ENCODE assay signal across 16 cellular contexts in the genomic region with DNA sequence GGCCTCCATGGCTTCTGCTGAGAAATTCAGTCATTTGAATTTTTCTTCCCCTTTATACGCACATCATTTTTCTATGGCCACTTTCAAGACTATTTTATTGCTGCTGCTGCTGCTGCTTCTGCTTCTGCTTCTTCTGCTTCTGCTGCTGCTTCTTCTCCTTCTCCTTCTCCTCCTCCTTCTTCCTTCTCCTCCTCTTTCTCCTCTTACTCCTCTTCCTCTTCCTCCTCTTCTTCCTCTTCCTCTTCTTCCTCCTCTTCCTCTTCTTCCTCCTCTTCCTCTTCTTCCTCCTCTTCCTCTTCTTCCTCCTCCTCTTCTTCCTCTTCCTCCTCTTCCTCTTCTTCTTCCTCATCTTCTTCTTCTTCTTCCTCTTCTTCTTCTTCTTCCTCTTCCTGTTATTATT.
"Had no signal": no experiment of that assay in that cellular context is flagged by ENCODE, and none has a peak within 500 bp of the region (broad histone marks: within the 10 kb centered on the region; RNA-seq: fewer than 3 reads in every experiment).

No MANE protein-coding gene starts in this region.

- H3K4me3 Mint-ChIP-seq: activated CD4-positive, alpha-beta T cell treated with anti-CD3 and anti-CD28 coated beads, Interleukin-2, amount 10 ng/mL, durations not matched to agents 24 days and 14 days; activated CD8-positive, alpha-beta T cell treated with anti-CD3 and anti-CD28 coated beads for 36 hours; activated naive CD4-positive, alpha-beta T cell treated with anti-CD3 and anti-CD28 coated beads for 36 hours; activated T-helper 17 cell treated with anti-CD3 and anti-CD28 coated beads, Interleukin-2, amount 50 U/mL, for 72 hours had no signal

- H3K9me3 Mint-ChIP-seq: activated CD8-positive, alpha-beta T cell treated with anti-CD3 and anti-CD28 coated beads for 36 hours; activated T-helper 17 cell treated with anti-CD3 and anti-CD28 coated beads, Interleukin-2, amount 50 U/mL, for 72 hours had no signal

- H3K4me3 ChIP-seq: breast epithelium, heart left ventricle, left ventricle myocardium inferior, vagina had no signal

- H3K9me3 ChIP-seq: breast epithelium, vagina had no signal

- H3K27ac ChIP-seq: breast epithelium, heart left ventricle, left ventricle myocardium inferior, vagina had no signal

- DNase-seq: activated CD4-positive, alpha-beta T cell treated with anti-CD3 and anti-CD28 coated beads, Interleukin-2, amount 10 ng/mL, durations not matched to agents 24 days and 14 days; activated CD8-positive, alpha-beta T cell treated with anti-CD3 and anti-CD28 coated beads for 36 hours; activated naive CD4-positive, alpha-beta T cell treated with anti-CD3 and anti-CD28 coated beads for 36 hours; activated T-cell treated with anti-CD3 and anti-CD28 coated beads, Interleukin-2, amount 50 U/mL, for 1 hour; cerebellar nuclear complex; cortex of kidney; effector CD4-positive, alpha-beta T cell; heart left ventricle; left ventricle myocardium inferior; stimulated activated CD4-positive, alpha-beta T cell treated with anti-CD3 and anti-CD28 coated beads, Interleukin-2, amount 100 ng/mL, for 24 hours; stimulated activated naive CD8-positive, alpha-beta T cell treated with anti-CD3 and anti-CD28 coated beads, Interleukin-15, Interleukin-2, amounts not matched to agents 100 U/mL and 50 U/mL, for 24 hours; T1000; trophoblast cell had no signal

- H3K36me3 ChIP-seq: breast epithelium, vagina had no signal

- H3K4me1 ChIP-seq: breast epithelium, left ventricle myocardium inferior had no signal

- ATAC-seq: activated CD8-positive, alpha-beta T cell treated with anti-CD3 and anti-CD28 coated beads for 36 hours; activated T-helper 17 cell treated with anti-CD3 and anti-CD28 coated beads, Interleukin-2, amount 50 U/mL, for 72 hours; heart left ventricle; stimulated activated naive CD8-positive, alpha-beta T cell treated with anti-CD3 and anti-CD28 coated beads, Interleukin-15, Interleukin-2, amounts not matched to agents 100 U/mL and 50 U/mL, for 24 hours had no signal

- H3K27me3 Mint-ChIP-seq: activated CD4-positive, alpha-beta T cell treated with anti-CD3 and anti-CD28 coated beads, Interleukin-2, amount 10 ng/mL, durations not matched to agents 24 days and 14 days; activated CD8-positive, alpha-beta T cell treated with anti-CD3 and anti-CD28 coated beads for 36 hours; activated T-helper 17 cell treated with anti-CD3 and anti-CD28 coated beads, Interleukin-2, amount 50 U/mL, for 72 hours had no signal

- H3K27ac Mint-ChIP-seq: activated CD4-positive, alpha-beta T cell treated with anti-CD3 and anti-CD28 coated beads, Interleukin-2, amount 10 ng/mL, durations not matched to agents 24 days and 14 days; activated CD8-positive, alpha-beta T cell treated with anti-CD3 and anti-CD28 coated beads for 36 hours; activated naive CD4-positive, alpha-beta T cell treated with anti-CD3 and anti-CD28 coated beads for 36 hours; activated T-helper 17 cell treated with anti-CD3 and anti-CD28 coated beads, Interleukin-2, amount 50 U/mL, for 72 hours had no signal

- H3K27me3 ChIP-seq: breast epithelium, heart left ventricle, vagina had no signal
